1 cellular context compared by ENCODE assay signal in genomic region chr5:116086309-116086708, GRCh38.
A peak's percentile ranks its signal among the peaks of the same experiment; 100 is the strongest.
TF ChIP-seq lines count a peak whose summit lies in the region.

No MANE protein-coding gene starts in this region.

TF ChIP-seq in K562, 482 proteins besides CTCF, POLR2A, EP300 and RAD21:
- TF ChIP-seq MLLT1 (IDR thresholded peaks at IDR 0.05) (0 out of 4 replicates have a peak, but pooled peaks of 1 of the 2 experiments have one; percentile 28), ZBTB33 (CRISPR knock-in tag; IDR thresholded peaks at IDR 0.05) (peak; percentile 99), CC2D1A (IDR thresholded peaks at IDR 0.05) (peak; percentile 55; the same call in 1 of the 2 replicates), CHAMP1 (IDR thresholded peaks at IDR 0.05) (peak; percentile 78), TRIM24 (IDR thresholded peaks at IDR 0.05) (0 out of 4 replicates have a peak, but pooled peaks of 1 of the 2 experiments have one; percentile 31)
